ENCODE assay signal across 16 cellular contexts in genomic region chr14:34169561-34169960, GRCh38.
DNase-seq lines count a peak whose midpoint lies in the region; ATAC-seq, FAIRE-seq and TF ChIP-seq lines count a peak whose summit lies in the region.
"Had no signal": no experiment of that assay in that cellular context is flagged by ENCODE, and none has a peak within 500 bp of the region (broad histone marks: within the 10 kb centered on the region; RNA-seq: fewer than 3 reads in every experiment).

No MANE protein-coding gene starts in this region.

- WGBS in trophoblast cell (ENCODE audit: extremely low coverage, insufficient coverage, insufficient read length) = no CpG with 5 or more reads among the region's 3 CpGs

- H3K23ac ChIP-seq in trophoblast cell (ENCODE audit: low read length) = no peak overlapping the region

- H3K4ac ChIP-seq in trophoblast cell (ENCODE audit: low read depth, low read length) = no peak overlapping the region

- peak overlapping the region; percentile 18 for H3K9ac ChIP-seq in trophoblast cell (ENCODE audit: low read length)

- peak; percentile 42 for FAIRE-seq in GM12892 (lab: Jason Lieb, UNC)
- FAIRE-seq: G401.6, GM19239 had no signal

- no peak overlapping the region for H4K91ac ChIP-seq in trophoblast cell (ENCODE audit: low read depth, low read length)

- no peak for ATAC-seq in HG03095 (IDR thresholded peaks at IDR 0.05; ENCODE audit: unreplicated experiment)
- ATAC-seq: GM23338, HCT116 had no signal

- H2BK120ac ChIP-seq in trophoblast cell (ENCODE audit: insufficient read depth, low read length, poor library complexity) = no peak overlapping the region

- TF ChIP-seq CTCF in epithelial cell of esophagus (IDR thresholded peaks at IDR 0.05; ENCODE audit: insufficient read depth, low read depth, low read length, missing control alignments) = no peak

- no peak overlapping the region for H2AK5ac ChIP-seq in trophoblast cell (ENCODE audit: low read length)

- H2BK5ac ChIP-seq in trophoblast cell (ENCODE audit: low read depth, low read length, poor library complexity) = no peak overlapping the region

- H2BK12ac ChIP-seq in trophoblast cell (ENCODE audit: low read length) = no peak overlapping the region

- TF ChIP-seq POLR2A in GM12892 (IDR thresholded peaks at IDR 0.05; ENCODE audit: low read depth, low read length) = no peak

- peak; percentile 4 for DNase-seq in COLO829 (ENCODE audit: low spot score)
- DNase-seq in GM12892 (ENCODE audit: insufficient read length) = no peak
- peak; percentile 20 for DNase-seq in epithelial cell of esophagus (ENCODE audit: low read depth)
- DNase-seq in trophoblast cell = no peak
- DNase-seq in cerebellar cortex (ENCODE audit: low spot score) = no peak
- DNase-seq: C1 segment of cervical spinal cord; Caco-2; CD4-positive, alpha-beta memory T cell; DMS153; DND-41; H9 had no signal

- no peaks in the 10 kb centered on the region for H3K79me1 ChIP-seq in trophoblast cell (ENCODE audit: low read length)

- no peaks in the 10 kb centered on the region for H3K27me3 ChIP-seq in trophoblast cell (ENCODE audit: insufficient read depth, low read length)

- no peak overlapping the region for H3K27ac ChIP-seq in trophoblast cell (ENCODE audit: low read depth, low read length)

- H3K14ac ChIP-seq in trophoblast cell (ENCODE audit: low read length) = no peak overlapping the region

- H3K18ac ChIP-seq in trophoblast cell (ENCODE audit: low read length) = no peak overlapping the region

- no peak overlapping the region for H4K8ac ChIP-seq in trophoblast cell (ENCODE audit: low read depth, low read length)

- peaks cover 0 to 5% of the 10 kb centered on the region in 2 experiments for H3K4me1 ChIP-seq in trophoblast cell (ENCODE audit: control insufficient read depth in 1 of 2, insufficient read depth in 2 of 2, low read length in 2 of 2)

- H3K36me3 ChIP-seq in trophoblast cell (ENCODE audit: control insufficient read depth in 1 of 2, insufficient read depth in 2 of 2, low read length in 2 of 2) = no peaks in the 10 kb centered on the region

- no peaks in the 10 kb centered on the region for H3K79me2 ChIP-seq in trophoblast cell (ENCODE audit: control insufficient read depth, insufficient read depth, low read length, poor library complexity)

- H4K12ac ChIP-seq in trophoblast cell (ENCODE audit: low read depth, low read length) = no peak overlapping the region

- H3K9me3 ChIP-seq in trophoblast cell (ENCODE audit: insufficient read depth, low read depth, low read length) = peaks cover 2% of the 10 kb centered on the region
- H3K9me3 ChIP-seq: Caco-2 had no signal

- H2AFZ ChIP-seq in trophoblast cell (ENCODE audit: insufficient read depth, low read length, poor library complexity) = no peak overlapping the region
- H2AFZ ChIP-seq: GM23338 had no signal

- H3K4me3 ChIP-seq in epithelial cell of esophagus (ENCODE audit: low read length) = no peak overlapping the region
- no peak overlapping the region for H3K4me3 ChIP-seq in trophoblast cell (ENCODE audit: low read depth, low read length)
- H3K4me3 ChIP-seq: GM23338 had no signal

- no peak overlapping the region for H3K4me2 ChIP-seq in trophoblast cell (ENCODE audit: low read length)
- H3K4me2 ChIP-seq: GM23338 had no signal

Comparison
In these comparisons a context has a peak if more than half of its experiments do, and no peak if none do; other contexts are left out.
1. DNase-seq: peak in COLO829 (single experiment) and epithelial cell of esophagus (single experiment); none in GM12892 (single experiment), trophoblast cell (0 of 2) and cerebellar cortex (single experiment).